14 cellular contexts compared by ENCODE assay signal in genomic region chr11:128262463-128263345, GRCh38.
DNase-seq lines count a peak whose midpoint lies in the region; ATAC-seq and TF ChIP-seq lines count a peak whose summit lies in the region.
"Had no signal": no experiment of that assay in that cellular context is flagged by ENCODE, and none has a peak within 500 bp of the region (broad histone marks: within the 10 kb centered on the region; RNA-seq: fewer than 3 reads in every experiment).

No MANE protein-coding gene starts in this region.

- H3K27me3 Mint-ChIP-seq in activated T-cell treated with anti-CD3 and anti-CD28 coated beads, Interleukin-2, amount 50 U/mL, for 24 hours, result no peaks in the 10 kb centered on the region

- H3K36me3 ChIP-seq in neuronal stem cell (replicated peaks in 1 of 2; ENCODE audit: control insufficient read depth in 2 of 2, insufficient read depth in 2 of 2, low read length in 2 of 2) (no peaks in the 10 kb centered on the region), right lobe of liver (no peaks in the 10 kb centered on the region), MM.1S (replicated peaks; ENCODE audit: insufficient read depth, low read length) (no peaks in the 10 kb centered on the region)

- TF ChIP-seq POLR2A in Raji (IDR thresholded peaks at IDR 0.05; ENCODE audit: insufficient read depth, low read depth, low read length) (peak; percentile 67), right lobe of liver (IDR thresholded peaks at IDR 0.05) (no peak)

- H4K8ac ChIP-seq in neuronal stem cell (ENCODE audit: low read depth, low read length), result no peak overlapping the region

- H2BK5ac ChIP-seq in neuronal stem cell (ENCODE audit: low read length), result no peak overlapping the region

- H3K9me3 ChIP-seq in neuronal stem cell (replicated peaks in 1 of 2; ENCODE audit: control insufficient read depth in 2 of 2, insufficient read depth in 1 of 2, low read depth in 1 of 2, low read length in 2 of 2), result no peaks in the 10 kb centered on the region
- H3K9me3 ChIP-seq in right lobe of liver, result no peaks in the 10 kb centered on the region
- H3K9me3 ChIP-seq in MM.1S (replicated peaks; ENCODE audit: insufficient read depth, low read length), result no peaks in the 10 kb centered on the region
- H3K9me3 ChIP-seq: A549 had no signal

- no peaks in the 10 kb centered on the region for H4K20me1 ChIP-seq in MM.1S (ENCODE audit: insufficient read depth, low read length)

- no peak overlapping the region for H3K14ac ChIP-seq in neuronal stem cell (ENCODE audit: low read length)

- H3K27ac ChIP-seq in neuronal stem cell (replicated peaks; ENCODE audit: low read length), result no peak overlapping the region
- H3K27ac ChIP-seq in right lobe of liver, result no peak overlapping the region
- no peak overlapping the region for H3K27ac ChIP-seq in MM.1S (ENCODE audit: low read length)
- H3K27ac ChIP-seq: A549, RWPE1 had no signal

- H2BK120ac ChIP-seq in neuronal stem cell (ENCODE audit: low read depth, low read length), result no peak overlapping the region

- H3K23ac ChIP-seq in neuronal stem cell (ENCODE audit: low read depth, low read length, poor library complexity), result no peak overlapping the region

- H2BK15ac ChIP-seq in neuronal stem cell (ENCODE audit: low read length), result no peak overlapping the region

- no CpG with 5 or more reads among the region's 12 CpGs for WGBS in neuronal stem cell (ENCODE audit: extremely low coverage in 2 of 2, insufficient read length in 2 of 2, insufficient replicate concordance in 1 of 2), 2 donors
- WGBS in right lobe of liver (ENCODE audit: insufficient coverage, low coverage, low lambda C conversion rate, missing lambda C conversion rate), result 76% methylated on average over 11 of the region's 12 CpGs

- H3K27me3 ChIP-seq in neuronal stem cell (ENCODE audit: control insufficient read depth in 3 of 3, insufficient read depth in 3 of 3, low read depth in 1 of 3, low read length in 3 of 3), result no peaks in the 10 kb centered on the region
- no peaks in the 10 kb centered on the region for H3K27me3 ChIP-seq in right lobe of liver
- H3K27me3 ChIP-seq in MM.1S (replicated peaks; ENCODE audit: insufficient read depth, low read length), result no peaks in the 10 kb centered on the region

- H2AFZ ChIP-seq in neuronal stem cell (ENCODE audit: low read length) (peak overlapping the region; percentile 15), MM.1S (ENCODE audit: low read length) (no peak overlapping the region)

- in situ Hi-C loops in G401 (cut with HindIII; ENCODE audit: low sequenced_read_pairs), result no loop called here

- H3K4me2 ChIP-seq in neuronal stem cell (ENCODE audit: insufficient read depth, low read length, poor library complexity, severe bottlenecking) (no peak overlapping the region), MM.1S (ENCODE audit: low read depth, low read length) (no peak overlapping the region)
- H3K4me2 ChIP-seq: A549 had no signal

- no peak overlapping the region for H2AK5ac ChIP-seq in neuronal stem cell (ENCODE audit: low read depth, low read length)

- H3K27ac Mint-ChIP-seq in activated T-cell treated with anti-CD3 and anti-CD28 coated beads, Interleukin-2, amount 50 U/mL, for 24 hours, result no peak overlapping the region

- H3K4ac ChIP-seq in neuronal stem cell (ENCODE audit: low read length), result no peak overlapping the region

- intact Hi-C loops in right lobe of liver (cut with DNase I), result no loop called here

- no peaks in the 10 kb centered on the region for H3K9me2 ChIP-seq in MM.1S (replicated peaks; ENCODE audit: insufficient read depth, low read length)

- H3K9ac ChIP-seq in neuronal stem cell (ENCODE audit: low read depth, low read length, poor library complexity) (no peak overlapping the region), MM.1S (ENCODE audit: low read length) (no peak overlapping the region)

- H3K79me2 ChIP-seq in MM.1S (ENCODE audit: low read length), result no peaks in the 10 kb centered on the region

- DNase-seq in G401 (ENCODE audit: low spot score) (peak; percentile 79), cerebellum (ENCODE audit: low spot score) (peak; percentile 46), neuronal stem cell (ENCODE audit: low spot score) (no peak), right lobe of liver (no peak), MM.1S (no peak)
- no peak for DNase-seq in activated T-cell treated with anti-CD3 and anti-CD28 coated beads, Interleukin-2, amount 50 U/mL, for 24 hours
- DNase-seq: Calu3, NCI-H1417, NCI-H1930, NCI-H2171, OCI-M1 had no signal

- no peak overlapping the region for H4K91ac ChIP-seq in neuronal stem cell (ENCODE audit: low read depth, low read length, poor library complexity)

- no peaks in the 10 kb centered on the region for H3K36me3 Mint-ChIP-seq in activated T-cell treated with anti-CD3 and anti-CD28 coated beads, Interleukin-2, amount 50 U/mL, for 24 hours (ENCODE audit: low read depth)

- ATAC-seq in right lobe of liver, result no peak
- ATAC-seq: A549 had no signal

- TF ChIP-seq CTCF in right lobe of liver (IDR thresholded peaks at IDR 0.05) (no peak), MM.1S (IDR thresholded peaks at IDR 0.05; ENCODE audit: low read length) (no peak)

- peaks cover 1% of the 10 kb centered on the region for H3K4me1 Mint-ChIP-seq in activated T-cell treated with anti-CD3 and anti-CD28 coated beads, Interleukin-2, amount 50 U/mL, for 24 hours (ENCODE audit: low read depth)

- H3K4me3 Mint-ChIP-seq in activated T-cell treated with anti-CD3 and anti-CD28 coated beads, Interleukin-2, amount 50 U/mL, for 24 hours, result no peak overlapping the region

- no peak overlapping the region for H2BK12ac ChIP-seq in neuronal stem cell (ENCODE audit: low read length)

- no peaks in the 10 kb centered on the region for H3F3A ChIP-seq in MM.1S (ENCODE audit: insufficient read depth, low read length)

- H3K18ac ChIP-seq in neuronal stem cell (ENCODE audit: low read length), result no peak overlapping the region

- H3K4me3 ChIP-seq in neuronal stem cell (ENCODE audit: low read length in 2 of 2), result no peak overlapping the region
- H3K4me3 ChIP-seq in right lobe of liver, result no peak overlapping the region
- H3K4me3 ChIP-seq in MM.1S (ENCODE audit: low read length), result no peak overlapping the region
- H3K4me3 ChIP-seq: A549 had no signal

- H3K9me3 Mint-ChIP-seq in activated T-cell treated with anti-CD3 and anti-CD28 coated beads, Interleukin-2, amount 50 U/mL, for 24 hours, result no peaks in the 10 kb centered on the region

- peaks cover 0 to 3% of the 10 kb centered on the region in 2 donors for H3K4me1 ChIP-seq in neuronal stem cell (ENCODE audit: control insufficient read depth in 2 of 2, insufficient read depth in 1 of 2, low read depth in 1 of 2, low read length in 2 of 2)
- peaks cover 0 to 12% (median 4%) of the 10 kb centered on the region in 4 donors for H3K4me1 ChIP-seq in right lobe of liver
- H3K4me1 ChIP-seq in MM.1S (ENCODE audit: low read length), result no peaks in the 10 kb centered on the region
- H3K4me1 ChIP-seq: A549 had no signal

- H3K79me1 ChIP-seq in neuronal stem cell (ENCODE audit: low read depth, low read length), result no peaks in the 10 kb centered on the region

Comparison
In these comparisons a context has a peak if more than half of its experiments do, and no peak if none do; other contexts are left out.
1. DNase-seq: peak in G401 (single experiment) and cerebellum (single experiment); none in neuronal stem cell (single experiment), right lobe of liver (0 of 3), MM.1S (single experiment) and activated T-cell treated with anti-CD3 and anti-CD28 coated beads, Interleukin-2, amount 50 U/mL, for 24 hours (single experiment).